Comparison of ENCODE assay signal across 15 cellular contexts in genomic region chr9:99433095-99433494, GRCh38.
DNase-seq lines count a peak whose midpoint lies in the region; ATAC-seq and TF ChIP-seq lines count a peak whose summit lies in the region.
"Had no signal": no experiment of that assay in that cellular context is flagged by ENCODE, and none has a peak within 500 bp of the region (broad histone marks: within the 10 kb centered on the region; RNA-seq: fewer than 3 reads in every experiment).

No MANE protein-coding gene starts in this region.

- no peak for TF ChIP-seq EP300 in SK-N-SH (IDR thresholded peaks at IDR 0.05; ENCODE audit: borderline replicate concordance in 1 of 2, low read depth in 1 of 2, low read length in 1 of 2)

- no peaks in the 10 kb centered on the region for H3K9me2 ChIP-seq in SK-N-SH

- CTCF ChIA-PET in SK-N-SH (lab: Yijun Ruan, JAX) = interaction anchor here (1.0 kb wide), 1 partner anchor 17 kb away, joined by 3 read pairs; no protein-coding TSS in a partner anchor

- peaks cover 10 to 31% of the 10 kb centered on the region in 2 experiments for H3K4me1 ChIP-seq in SK-N-SH (ENCODE audit: control insufficient read depth in 1 of 2, insufficient read depth in 2 of 2, low read depth in 1 of 2, low read length in 1 of 2)

- peak overlapping the region; percentile 83 for H3K27ac Mint-ChIP-seq in activated T-cell treated with anti-CD3 and anti-CD28 coated beads, Interleukin-2, amount 50 U/mL, for 72 hours
- peak overlapping the region; percentile 0 for H3K27ac Mint-ChIP-seq in type B pancreatic cell

- H3K9me3 ChIP-seq in SK-N-SH = no peaks in the 10 kb centered on the region
- H3K9me3 ChIP-seq: pancreas, upper lobe of left lung had no signal

- ATAC-seq in activated T-cell treated with anti-CD3 and anti-CD28 coated beads, Interleukin-2, amount 50 U/mL, for 72 hours (replicated peaks in 1 of 2) = no peak
- ATAC-seq in HG02938 (IDR thresholded peaks at IDR 0.05; ENCODE audit: unreplicated experiment) = no peak

- H3K79me2 ChIP-seq in SK-N-SH (ENCODE audit: insufficient read depth) = no peaks in the 10 kb centered on the region

- H3K9ac ChIP-seq in SK-N-SH = peak overlapping the region; percentile 24; the same call in 1 of the 2 replicates

- no peaks in the 10 kb centered on the region for H3K36me3 Mint-ChIP-seq in activated T-cell treated with anti-CD3 and anti-CD28 coated beads, Interleukin-2, amount 50 U/mL, for 72 hours (ENCODE audit: insufficient read depth in 2 of 2)
- no peaks in the 10 kb centered on the region for H3K36me3 Mint-ChIP-seq in type B pancreatic cell
- H3K36me3 Mint-ChIP-seq: memory B cell had no signal

- H2AFZ ChIP-seq in SK-N-SH (ENCODE audit: low read depth) = no peak overlapping the region

- 83% methylated on average over 4 of the region's 4 CpGs for WGBS in SK-N-SH (ENCODE audit: low lambda C conversion rate)

- no peaks in the 10 kb centered on the region for H4K20me1 ChIP-seq in SK-N-SH (ENCODE audit: insufficient read depth)

- H3K36me3 ChIP-seq in SK-N-SH (replicated peaks in 1 of 2; ENCODE audit: control insufficient read depth in 1 of 2, insufficient read depth in 2 of 2, low read length in 1 of 2) = no peaks in the 10 kb centered on the region
- H3K36me3 ChIP-seq: pancreas, upper lobe of left lung had no signal

- peaks cover 36% of the 10 kb centered on the region for H3F3A ChIP-seq in SK-N-SH (replicated peaks; ENCODE audit: insufficient read depth)

- no peak overlapping the region for H3K4me2 ChIP-seq in SK-N-SH

- POLR2A ChIA-PET in SK-N-SH (lab: Yijun Ruan, JAX) = no interaction called here

- H3K4me3 Mint-ChIP-seq in activated T-cell treated with anti-CD3 and anti-CD28 coated beads, Interleukin-2, amount 50 U/mL, for 72 hours = peak overlapping the region in 1 of 2 donors; percentile 61
- no peak overlapping the region for H3K4me3 Mint-ChIP-seq in type B pancreatic cell
- H3K4me3 Mint-ChIP-seq: memory B cell had no signal

- intact Hi-C loops in posterior cingulate gyrus (cut with DNase I) = no loop called here

- no peak for DNase-seq in activated T-cell treated with anti-CD3 and anti-CD28 coated beads, Interleukin-2, amount 50 U/mL, for 72 hours
- DNase-seq in activated T-cell treated with anti-CD3 and anti-CD28 coated beads, Interleukin-2, amount 50 U/mL, for 48 hours = no peak
- DNase-seq in SK-N-SH (no peak), epithelial cell of prostate (ENCODE audit: low read depth, low spot score) (no peak), type B pancreatic cell (ENCODE audit: extremely low spot score, unreplicated experiment) (no peak), posterior cingulate gyrus (no peak)
- DNase-seq in stimulated activated CD4-positive, alpha-beta T cell treated with anti-CD3 and anti-CD28 coated beads, Interleukin-1b, Interleukin-23, amount 100 ng/mL, for 48 hours = no peak
- DNase-seq: NCI-H187 treated with DMSO at 0.1 percent for 48 hours, NCI-H748 treated with DMSO at 0.1 percent for 48 hours, SHP77 treated with DMSO at 0.1 percent for 48 hours had no signal

- peaks cover 19% of the 10 kb centered on the region for H3K4me1 Mint-ChIP-seq in activated T-cell treated with anti-CD3 and anti-CD28 coated beads, Interleukin-2, amount 50 U/mL, for 72 hours (ENCODE audit: low read depth)
- peaks cover 18% of the 10 kb centered on the region for H3K4me1 Mint-ChIP-seq in type B pancreatic cell (ENCODE audit: unreplicated experiment)

- H3K27me3 Mint-ChIP-seq in activated T-cell treated with anti-CD3 and anti-CD28 coated beads, Interleukin-2, amount 50 U/mL, for 72 hours (ENCODE audit: low read depth) = peaks cover under 1% of the 10 kb centered on the region
- peaks cover 3% of the 10 kb centered on the region for H3K27me3 Mint-ChIP-seq in type B pancreatic cell
- H3K27me3 Mint-ChIP-seq: memory B cell had no signal

- peak overlapping the region; percentile 76 to 84; a peak in 3 of 4 replicates for H3K27ac ChIP-seq in SK-N-SH (ENCODE audit: low read depth in 2 of 2, low read length in 1 of 2)
- peak overlapping the region; percentile 50 for H3K27ac ChIP-seq in epithelial cell of prostate
- H3K27ac ChIP-seq: pancreas, VCaP had no signal

- H3K9me3 Mint-ChIP-seq in activated T-cell treated with anti-CD3 and anti-CD28 coated beads, Interleukin-2, amount 50 U/mL, for 72 hours = no peaks in the 10 kb centered on the region
- H3K9me3 Mint-ChIP-seq in type B pancreatic cell = peaks cover 5% of the 10 kb centered on the region
- H3K9me3 Mint-ChIP-seq: memory B cell had no signal

- no peak overlapping the region for H3K4me3 ChIP-seq in SK-N-SH (ENCODE audit: low read depth in 2 of 2, low read length in 1 of 2)
- H3K4me3 ChIP-seq: pancreas, upper lobe of left lung had no signal

- TF ChIP-seq RAD21 in SK-N-SH (IDR thresholded peaks at IDR 0.05; ENCODE audit: low read length) = no peak

- TF ChIP-seq CTCF in SK-N-SH (IDR thresholded peaks at IDR 0.05) = no peak
- no peak for TF ChIP-seq CTCF in type B pancreatic cell (conservative IDR thresholded peaks at IDR 0.05)

- H3K27me3 ChIP-seq in SK-N-SH (ENCODE audit: insufficient read depth) = no peaks in the 10 kb centered on the region
- H3K27me3 ChIP-seq: pancreas, upper lobe of left lung had no signal

TF ChIP-seq in SK-N-SH, 30 proteins besides CTCF, POLR2A, EP300 and RAD21:
- no peak for TF ChIP-seq RCOR1 (IDR thresholded peaks at IDR 0.05; ENCODE audit: low read length)
- no peak for TF ChIP-seq USF1 (IDR thresholded peaks at IDR 0.05; ENCODE audit: borderline replicate concordance, low read depth)
- TF ChIP-seq FOXJ3 (CRISPR knock-in tag; IDR thresholded peaks at IDR 0.05) = no peak
- no peak for TF ChIP-seq FOSL2 (IDR thresholded peaks at IDR 0.05; ENCODE audit: borderline replicate concordance, low read depth)
- TF ChIP-seq YY1 (IDR thresholded peaks at IDR 0.05; ENCODE audit: low read depth) = no peak
- TF ChIP-seq SMC3 (IDR thresholded peaks at IDR 0.05; ENCODE audit: low read depth, low read length) = no peak
- TF ChIP-seq MEF2A (IDR thresholded peaks at IDR 0.05; ENCODE audit: borderline replicate concordance, low read depth) = no peak
- no peak for TF ChIP-seq RXRA (IDR thresholded peaks at IDR 0.05; ENCODE audit: borderline replicate concordance, low read depth)
- no peak for TF ChIP-seq JUND (IDR thresholded peaks at IDR 0.05)
- no peak for TF ChIP-seq ELF1 (IDR thresholded peaks at IDR 0.05)
- TF ChIP-seq CHD2 (IDR thresholded peaks at IDR 0.05; ENCODE audit: low read length, partially characterized antibody) = no peak
- no peak for TF ChIP-seq RFX5 (IDR thresholded peaks at IDR 0.05; ENCODE audit: low read length)
